Comparison of ENCODE assay signal across 13 cellular contexts in the genomic region with DNA sequence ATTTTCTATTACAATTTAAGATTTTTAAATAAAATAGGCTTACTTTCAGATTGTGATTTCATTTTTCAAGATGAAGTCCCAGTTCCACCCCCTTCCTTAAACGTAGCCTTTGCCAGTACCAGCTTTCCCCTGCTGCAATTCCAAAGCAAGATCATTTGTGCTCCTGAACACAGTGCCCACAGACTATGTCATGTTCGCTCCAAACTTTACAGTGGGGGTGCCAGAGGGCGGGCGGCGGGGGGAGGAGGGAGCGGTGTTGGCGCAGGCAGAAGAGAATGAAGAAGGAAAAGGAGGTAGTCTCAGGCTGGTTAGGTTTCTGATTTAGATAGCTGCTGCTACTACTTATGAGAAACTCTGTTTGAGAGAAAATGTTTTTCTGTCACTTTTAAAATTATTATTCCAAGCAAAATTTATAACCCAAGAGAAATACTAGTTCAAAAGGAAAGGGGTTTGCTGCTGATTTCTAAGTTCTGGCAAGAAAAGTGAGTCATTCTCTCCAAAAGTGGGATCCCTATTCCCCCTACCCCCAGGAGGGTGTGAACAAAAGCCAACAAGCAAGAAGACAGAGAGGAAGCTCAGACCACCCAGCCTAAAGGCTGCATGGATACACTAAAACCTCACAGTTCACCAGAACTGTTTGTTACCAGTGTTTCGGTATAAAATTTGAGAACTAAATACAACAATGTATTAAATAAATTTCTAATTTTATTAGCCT.
DNase-seq lines count a peak whose midpoint lies in the region; ATAC-seq and TF ChIP-seq lines count a peak whose summit lies in the region.
"Had no signal": no experiment of that assay in that cellular context is flagged by ENCODE, and none has a peak within 500 bp of the region (broad histone marks: within the 10 kb centered on the region; RNA-seq: fewer than 3 reads in every experiment).

No MANE protein-coding gene starts in this region.

- TF ChIP-seq CTCF in DND-41 (IDR thresholded peaks at IDR 0.05; ENCODE audit: borderline replicate concordance, extremely low read depth, low read length, poor library complexity, severe bottlenecking) (no peak), dorsolateral prefrontal cortex (IDR thresholded peaks at IDR 0.05 in 54 of 56, conservative IDR thresholded peaks at IDR 0.05 in 2 of 56; ENCODE audit: low read depth in 1 of 56, partially characterized antibody in 56 of 56) (no peak)

- no peak overlapping the region for H3K4me2 ChIP-seq in DND-41 (ENCODE audit: insufficient read depth, low read length)

- peaks cover 5% of the 10 kb centered on the region; the same call in 1 of the 2 replicates for H3K36me3 ChIP-seq in DND-41 (ENCODE audit: insufficient read depth, low read length)
- H3K36me3 ChIP-seq in CD8-positive, alpha-beta memory T cell (ENCODE audit: insufficient read depth, low read length), result no peaks in the 10 kb centered on the region

- H3K27ac Mint-ChIP-seq in activated CD4-positive, alpha-beta memory T cell treated with anti-CD3 and anti-CD28 coated beads for 36 hours, result no peak overlapping the region
- H3K27ac Mint-ChIP-seq in CD8-positive, alpha-beta memory T cell, result no peak overlapping the region
- H3K27ac Mint-ChIP-seq: activated naive CD4-positive, alpha-beta T cell treated with anti-CD3 and anti-CD28 coated beads, Interleukin-2, amount 50 U/mL, for 24 hours; B cell; T-helper 17 cell had no signal

- DNase-seq in DND-41, result no peak
- no peak for DNase-seq in dorsolateral prefrontal cortex
- no peak for DNase-seq in activated CD4-positive, alpha-beta memory T cell treated with anti-CD3 and anti-CD28 coated beads for 36 hours
- DNase-seq in dermis blood vessel endothelial cell, result no peak
- DNase-seq in D341Med (ENCODE audit: low spot score), result no peak
- no peak for DNase-seq in CD8-positive, alpha-beta memory T cell
- DNase-seq: NCI-H510A treated with DMSO at 0.1 percent for 48 hours, retina, T-helper 17 cell had no signal

- peaks cover 2% of the 10 kb centered on the region for H3K36me3 Mint-ChIP-seq in activated CD4-positive, alpha-beta memory T cell treated with anti-CD3 and anti-CD28 coated beads for 36 hours
- H3K36me3 Mint-ChIP-seq in CD8-positive, alpha-beta memory T cell, result peaks cover 0 to 9% (median 0%) of the 10 kb centered on the region in 3 donors

- H3K4me3 Mint-ChIP-seq in activated CD4-positive, alpha-beta memory T cell treated with anti-CD3 and anti-CD28 coated beads for 36 hours, result no peak overlapping the region
- H3K4me3 Mint-ChIP-seq in CD8-positive, alpha-beta memory T cell, result no peak overlapping the region
- H3K4me3 Mint-ChIP-seq: activated naive CD4-positive, alpha-beta T cell treated with anti-CD3 and anti-CD28 coated beads, Interleukin-2, amount 50 U/mL, for 24 hours; B cell; T-helper 17 cell had no signal

- H3K27me3 Mint-ChIP-seq in activated CD4-positive, alpha-beta memory T cell treated with anti-CD3 and anti-CD28 coated beads for 36 hours, result no peaks in the 10 kb centered on the region
- no peaks in the 10 kb centered on the region for H3K27me3 Mint-ChIP-seq in CD8-positive, alpha-beta memory T cell
- H3K27me3 Mint-ChIP-seq: activated naive CD4-positive, alpha-beta T cell treated with anti-CD3 and anti-CD28 coated beads, Interleukin-2, amount 50 U/mL, for 24 hours; B cell; T-helper 17 cell had no signal

- no peak overlapping the region for H3K4me3 ChIP-seq in DND-41 (ENCODE audit: low read depth in 1 of 2, low read length in 2 of 2)
- H3K4me3 ChIP-seq in dorsolateral prefrontal cortex, result peak overlapping the region in 53 of 59 donors; percentile 0 to 60 (median 35)
- H3K4me3 ChIP-seq in CD8-positive, alpha-beta memory T cell (ENCODE audit: low read length), result no peak overlapping the region

- H3K4me1 Mint-ChIP-seq in activated CD4-positive, alpha-beta memory T cell treated with anti-CD3 and anti-CD28 coated beads for 36 hours (ENCODE audit: low read depth), result peaks cover 32% of the 10 kb centered on the region
- H3K4me1 Mint-ChIP-seq in CD8-positive, alpha-beta memory T cell, result peaks cover 26 to 55% (median 41%) of the 10 kb centered on the region in 3 donors

- H3K27me3 ChIP-seq in DND-41 (ENCODE audit: insufficient read depth, low read length, poor library complexity) (no peaks in the 10 kb centered on the region), dorsolateral prefrontal cortex (no peaks in the 10 kb centered on the region)
- no peaks in the 10 kb centered on the region for H3K27me3 ChIP-seq in CD8-positive, alpha-beta memory T cell (ENCODE audit: insufficient read depth, low read length, poor library complexity, severe bottlenecking)

- CTCF ChIA-PET in activated CD4-positive, alpha-beta memory T cell treated with anti-CD3 and anti-CD28 coated beads for 36 hours (lab: Charles Lee), result no interaction called here
- CTCF ChIA-PET in CD8-positive, alpha-beta memory T cell (lab: Charles Lee), result no interaction called here

- ATAC-seq in DND-41 (ENCODE audit: insufficient read depth, low read depth) (peak; percentile 69), GM21390 (IDR thresholded peaks at IDR 0.05; ENCODE audit: unreplicated experiment) (peak; percentile 57), HG03139 (IDR thresholded peaks at IDR 0.05; ENCODE audit: unreplicated experiment) (peak; percentile 39)
- ATAC-seq: T-helper 17 cell had no signal

- H3K27ac ChIP-seq in DND-41 (ENCODE audit: low read length) (peak overlapping the region; percentile 58), dorsolateral prefrontal cortex (peak overlapping the region in 12 of 59 donors; percentile 4 to 73 (median 28))
- H3K27ac ChIP-seq in CD8-positive, alpha-beta memory T cell (ENCODE audit: low read depth, low read length), result no peak overlapping the region

- POLR2A ChIA-PET in activated CD4-positive, alpha-beta memory T cell treated with anti-CD3 and anti-CD28 coated beads for 36 hours (lab: Charles Lee), result no interaction called here
- POLR2A ChIA-PET in CD8-positive, alpha-beta memory T cell (lab: Charles Lee), result no interaction called here

- H4K20me1 ChIP-seq in DND-41 (ENCODE audit: insufficient read depth, low read length), result no peaks in the 10 kb centered on the region

- no peaks in the 10 kb centered on the region for H3K9me3 Mint-ChIP-seq in activated CD4-positive, alpha-beta memory T cell treated with anti-CD3 and anti-CD28 coated beads for 36 hours
- no peaks in the 10 kb centered on the region for H3K9me3 Mint-ChIP-seq in CD8-positive, alpha-beta memory T cell
- H3K9me3 Mint-ChIP-seq: activated naive CD4-positive, alpha-beta T cell treated with anti-CD3 and anti-CD28 coated beads, Interleukin-2, amount 50 U/mL, for 24 hours had no signal

- peaks cover 97% of the 10 kb centered on the region for H3K79me2 ChIP-seq in DND-41 (ENCODE audit: insufficient read depth, low read length)

- intact Hi-C loops in dorsolateral prefrontal cortex (cut with DNase I), result no loop called here
- intact Hi-C loops in activated CD4-positive, alpha-beta memory T cell treated with anti-CD3 and anti-CD28 coated beads for 36 hours (cut with micrococcal nuclease), result no loop called here

- no peak overlapping the region for H3K9ac ChIP-seq in DND-41 (ENCODE audit: low read depth, low read length)

- no peak overlapping the region for H2AFZ ChIP-seq in DND-41 (ENCODE audit: low read depth, low read length)

- H3K9me3 ChIP-seq in DND-41 (ENCODE audit: insufficient read depth, low read length, severe bottlenecking), result no peaks in the 10 kb centered on the region
- no peaks in the 10 kb centered on the region for H3K9me3 ChIP-seq in CD8-positive, alpha-beta memory T cell (ENCODE audit: low read length)

- peaks cover 27% of the 10 kb centered on the region for H3K4me1 ChIP-seq in DND-41 (ENCODE audit: insufficient read depth, low read length)
- H3K4me1 ChIP-seq in CD8-positive, alpha-beta memory T cell (ENCODE audit: insufficient read depth, low read length), result peaks cover 5% of the 10 kb centered on the region

Comparison
In these comparisons a context has a peak if more than half of its experiments do, and no peak if none do; other contexts are left out.
1. H3K4me3 ChIP-seq: peak in dorsolateral prefrontal cortex (53 of 59); none in DND-41 (0 of 2) and CD8-positive, alpha-beta memory T cell (single experiment).
2. Peak in every context shown above with its lines, with median percentiles within 50 percentile points of each other: ATAC-seq.